ENCODE assay signal across 33 cellular contexts in genomic region chr2:36692078-36692477, GRCh38. TPM values are rescaled to one million over a fixed set of nuclear protein-coding genes. Genes with fewer than 3 reads are reported as not detected.
"Had no signal": no experiment of that assay in that cellular context is flagged by ENCODE, and none has a peak within 500 bp of the region (broad histone marks: within the 10 kb centered on the region; RNA-seq: fewer than 3 reads in every experiment).

No MANE protein-coding gene starts in this region.

- H3K4me3 Mint-ChIP-seq: natural killer cell; nephron; neural progenitor cell; stimulated activated memory B cell treated with anti-CD40 and anti-IgM and Interleukin-4, amounts not matched to agents 10 μg/mL and 1 μg/mL and 100 μg/mL, for 72 hours; stimulated activated naive CD8-positive, alpha-beta T cell treated with anti-CD3 and anti-CD28 coated beads, Interleukin-15, amount 100 ng/mL, for 72 hours had no signal

- H3K27me3 Mint-ChIP-seq: progenitor cell of endocrine pancreas; stimulated activated naive CD8-positive, alpha-beta T cell treated with anti-CD3 and anti-CD28 coated beads, Interleukin-15, amount 100 ng/mL, for 72 hours had no signal

- H2AFZ ChIP-seq: neural progenitor cell, parathyroid adenoma had no signal

- H3K9me3 ChIP-seq: ovary, psoas muscle, spleen, thoracic aorta, thyroid gland, tibial nerve, upper lobe of left lung, vagina had no signal

- ATAC-seq: natural killer cell; psoas muscle; right cardiac atrium; sciatic nerve; stimulated activated memory B cell treated with anti-CD40 and anti-IgM and Interleukin-4, amounts not matched to agents 10 μg/mL and 1 μg/mL and 100 μg/mL, for 72 hours; stimulated activated naive CD8-positive, alpha-beta T cell treated with anti-CD3 and anti-CD28 coated beads, Interleukin-15, amount 100 ng/mL, for 72 hours; stimulated activated naive CD8-positive, alpha-beta T cell treated with anti-CD3 and anti-CD28 coated beads, Interleukin-15, Interleukin-2, amounts not matched to agents 100 U/mL and 50 U/mL, for 24 hours had no signal

- H3K27ac ChIP-seq: neural progenitor cell, parathyroid adenoma, psoas muscle, skin epidermis, spleen, thoracic aorta, thyroid gland, tibial nerve, upper lobe of left lung, vagina had no signal

- H3K27me3 ChIP-seq: neural progenitor cell, ovary, spleen, thyroid gland, tibial nerve, upper lobe of left lung, vagina had no signal

- H3K4me1 ChIP-seq: neural progenitor cell, parathyroid adenoma, psoas muscle, spleen, thyroid gland, upper lobe of left lung, vagina had no signal

- H3K36me3 ChIP-seq: neural progenitor cell, ovary, spleen, thoracic aorta, thyroid gland, tibial nerve, upper lobe of left lung, vagina had no signal

- H3K36me3 Mint-ChIP-seq: natural killer cell; neural progenitor cell; stimulated activated memory B cell treated with anti-CD40 and anti-IgM and Interleukin-4, amounts not matched to agents 10 μg/mL and 1 μg/mL and 100 μg/mL, for 72 hours had no signal

- H3K9me3 Mint-ChIP-seq: natural killer cell; neural progenitor cell; stimulated activated memory B cell treated with anti-CD40 and anti-IgM and Interleukin-4, amounts not matched to agents 10 μg/mL and 1 μg/mL and 100 μg/mL, for 72 hours; stimulated activated naive CD8-positive, alpha-beta T cell treated with anti-CD3 and anti-CD28 coated beads, Interleukin-15, amount 100 ng/mL, for 72 hours had no signal

- H3K79me2 ChIP-seq: parathyroid adenoma had no signal

- FAIRE-seq: urothelium cell line had no signal

- H3K4me2 ChIP-seq: neural progenitor cell, smooth muscle cell had no signal

- DNase-seq: natural killer cell; occipital lobe; ovary; posterior cingulate gyrus; psoas muscle; right cardiac atrium; spleen; stimulated activated CD4-positive, alpha-beta T cell treated with anti-CD3 and anti-CD28 coated beads, Interleukin-12 subunit alpha, Interleukin-12 subunit beta, amount 100 ng/mL, for 4 hours; stimulated activated CD4-positive, alpha-beta T cell treated with anti-CD3 and anti-CD28 coated beads, Interleukin-1b, Interleukin-23, amount 100 ng/mL, for 48 hours; stimulated activated CD4-positive, alpha-beta T cell treated with anti-CD3 and anti-CD28 coated beads, Interleukin-4, amount 100 ng/mL, for 1 hour; stimulated activated CD4-positive, alpha-beta T cell treated with anti-CD3 and anti-CD28 coated beads, Interleukin-4, amount 100 ng/mL, for 4 hours; stimulated activated CD8-positive, alpha-beta memory T cell treated with anti-CD3 and anti-CD28 coated beads, Interleukin-4, amount 100 ng/mL, for 48 hours; stimulated activated naive CD4-positive, alpha-beta T cell; stimulated activated naive CD8-positive, alpha-beta T cell treated with anti-CD3 and anti-CD28 coated beads, Interleukin-15, amount 100 ng/mL, for 72 hours; stimulated activated naive CD8-positive, alpha-beta T cell treated with anti-CD3 and anti-CD28 coated beads, Interleukin-15, Interleukin-2, amounts not matched to agents 100 U/mL and 50 U/mL, for 24 hours; substantia nigra; thyroid gland; trophoblast cell; upper lobe of left lung had no signal

- H3K4me1 Mint-ChIP-seq: stimulated activated memory B cell treated with anti-CD40 and anti-IgM and Interleukin-4, amounts not matched to agents 10 μg/mL and 1 μg/mL and 100 μg/mL, for 72 hours had no signal

- H3K4me3 ChIP-seq: neural progenitor cell, ovary, psoas muscle, skin epidermis, smooth muscle cell, spleen, thoracic aorta, thyroid gland, tibial nerve, upper lobe of left lung, vagina had no signal

- H3K9ac ChIP-seq: neural progenitor cell, parathyroid adenoma had no signal

- H3K27ac Mint-ChIP-seq: natural killer cell; nephron; neural progenitor cell; progenitor cell of endocrine pancreas; stimulated activated memory B cell treated with anti-CD40 and anti-IgM and Interleukin-4, amounts not matched to agents 10 μg/mL and 1 μg/mL and 100 μg/mL, for 72 hours; stimulated activated naive CD8-positive, alpha-beta T cell treated with anti-CD3 and anti-CD28 coated beads, Interleukin-15, amount 100 ng/mL, for 72 hours had no signal

RNA-seq across cellular contexts. Expression of gene VIT, which starts 4.4 kb away (rescaled TPM):
- total RNA-seq: occipital lobe, progenitor cell of endocrine pancreas, temporal lobe had no signal
- polyA plus RNA-seq: neural cell, smooth muscle cell had no signal
